In genomic region chr16:67593701-67594100, GRCh38 we compare ENCODE assay signal across 18 cellular contexts. TPM values are rescaled to one million over a fixed set of nuclear protein-coding genes. Genes with fewer than 3 reads are reported as not detected.
DNase-seq lines count a peak whose midpoint lies in the region; ATAC-seq and TF ChIP-seq lines count a peak whose summit lies in the region.
"Had no signal": no experiment of that assay in that cellular context is flagged by ENCODE, and none has a peak within 500 bp of the region (broad histone marks: within the 10 kb centered on the region; RNA-seq: fewer than 3 reads in every experiment).

No MANE protein-coding gene starts in this region.

- H3K9me3 Mint-ChIP-seq in MCF 10A (ENCODE audit: unreplicated experiment) (no peaks in the 10 kb centered on the region), progenitor cell of endocrine pancreas (ENCODE audit: low read depth) (no peaks in the 10 kb centered on the region)

- TF ChIP-seq CTCF in MCF 10A (IDR thresholded peaks at IDR 0.05; ENCODE audit: unreplicated experiment) (no peak), breast epithelium (IDR thresholded peaks at IDR 0.05) (no peak), RWPE2 (IDR thresholded peaks at IDR 0.05; ENCODE audit: poor library complexity, severe bottlenecking) (no peak), progenitor cell of endocrine pancreas (IDR thresholded peaks at IDR 0.05; ENCODE audit: unreplicated experiment) (no peak), sigmoid colon (IDR thresholded peaks at IDR 0.05) (no peak)

- peaks cover 28% of the 10 kb centered on the region for H3K4me1 Mint-ChIP-seq in MCF 10A (ENCODE audit: insufficient read depth, unreplicated experiment)
- peaks cover 6% of the 10 kb centered on the region for H3K4me1 Mint-ChIP-seq in progenitor cell of endocrine pancreas (ENCODE audit: low read depth)

- CTCF ChIA-PET in MCF 10A (lab: Yijun Ruan, JAX), result no interaction called here

- H3K27me3 Mint-ChIP-seq in MCF 10A (ENCODE audit: insufficient read depth, unreplicated experiment) (no peaks in the 10 kb centered on the region), progenitor cell of endocrine pancreas (no peaks in the 10 kb centered on the region)

- no peak for DNase-seq in MCF 10A (ENCODE audit: unreplicated experiment)
- no peak for DNase-seq in breast epithelium (ENCODE audit: low spot score in 2 of 2)
- DNase-seq in RWPE2 (ENCODE audit: low spot score), result no peak
- DNase-seq in progenitor cell of endocrine pancreas (ENCODE audit: low spot score, unreplicated experiment), result no peak
- DNase-seq in sigmoid colon, result no peak
- no peak for DNase-seq in activated CD8-positive, alpha-beta memory T cell treated with anti-CD3 and anti-CD28 coated beads, Interleukin-2, amount 50 U/mL, for 4 hours
- DNase-seq: ACHN; DMS 273 treated with DMSO at 0.1 percent for 48 hours; NCI-H1436 treated with DMSO at 0.1 percent for 48 hours; NCI-H2081 treated with DMSO at 0.1 percent for 48 hours; NCI-H226; NCI-H526 treated with DMSO at 0.1 percent for 48 hours; NK-92 treated with Interleukin-12 subunit alpha and Interleukin-12 subunit beta, amount 100 ng/mL, for 24 hours; OCI-M1; RPMI8226; SJCRH30 had no signal

- H3K4me3 Mint-ChIP-seq in MCF 10A (ENCODE audit: unreplicated experiment) (no peak overlapping the region), progenitor cell of endocrine pancreas (ENCODE audit: low read depth) (no peak overlapping the region)

- no peaks in the 10 kb centered on the region for H3K9me3 ChIP-seq in breast epithelium
- no peaks in the 10 kb centered on the region for H3K9me3 ChIP-seq in RWPE2 (ENCODE audit: severe bottlenecking)
- no peaks in the 10 kb centered on the region for H3K9me3 ChIP-seq in iPS-18a (ENCODE audit: control insufficient read depth, low read depth, low read length)
- no peaks in the 10 kb centered on the region for H3K9me3 ChIP-seq in sigmoid colon
- H3K9me3 ChIP-seq: HAP-1, SJCRH30 had no signal

- TF ChIP-seq POLR2A in breast epithelium (IDR thresholded peaks at IDR 0.05) (no peak), sigmoid colon (IDR thresholded peaks at IDR 0.05) (no peak)

- H3K27ac ChIP-seq in breast epithelium (no peak overlapping the region), RWPE2 (ENCODE audit: poor library complexity, severe bottlenecking) (peak overlapping the region; percentile 52), iPS-18a (ENCODE audit: low read length) (peak overlapping the region; percentile 51), sigmoid colon (no peak overlapping the region)
- H3K27ac ChIP-seq: SJCRH30 had no signal

- POLR2A ChIA-PET in MCF 10A (lab: Yijun Ruan, JAX), result interaction anchor here (0.6 to 2.1 kb wide), 3 partner anchors 16 to 150 kb away, joined by 3 to 9 read pairs (median 4); no protein-coding TSS in a partner anchor

- H3K36me3 Mint-ChIP-seq in MCF 10A (ENCODE audit: insufficient read depth, unreplicated experiment), result peaks cover 19% of the 10 kb centered on the region
- H3K36me3 Mint-ChIP-seq in progenitor cell of endocrine pancreas (ENCODE audit: insufficient read depth), result peaks cover 6% of the 10 kb centered on the region

- no peaks in the 10 kb centered on the region for H3K4me1 ChIP-seq in breast epithelium
- peaks cover 13% of the 10 kb centered on the region for H3K4me1 ChIP-seq in RWPE2 (ENCODE audit: insufficient read depth, poor library complexity, severe bottlenecking)
- peaks cover 28% of the 10 kb centered on the region for H3K4me1 ChIP-seq in iPS-18a (ENCODE audit: control insufficient read depth, low read depth, low read length)
- peaks cover 0 to 6% (median 2%) of the 10 kb centered on the region in 4 donors for H3K4me1 ChIP-seq in sigmoid colon
- H3K4me1 ChIP-seq: SJCRH30 had no signal

- ATAC-seq in RWPE2 (ENCODE audit: low read depth), result no peak

- H3K27me3 ChIP-seq in breast epithelium (no peaks in the 10 kb centered on the region), RWPE2 (ENCODE audit: insufficient read depth, poor library complexity, severe bottlenecking) (no peaks in the 10 kb centered on the region), iPS-18a (ENCODE audit: control insufficient read depth, insufficient read depth, low read length) (no peaks in the 10 kb centered on the region), sigmoid colon (no peaks in the 10 kb centered on the region)
- H3K27me3 ChIP-seq: SJCRH30 had no signal

- H3K27ac Mint-ChIP-seq in MCF 10A (ENCODE audit: low read depth, unreplicated experiment) (peak overlapping the region; percentile 51), progenitor cell of endocrine pancreas (no peak overlapping the region)

- no peak for TF ChIP-seq EP300 in sigmoid colon (IDR thresholded peaks at IDR 0.05)

- intact Hi-C loops in MCF 10A (cut with micrococcal nuclease) (no loop called here), breast epithelium (cut with DNase I; ENCODE audit: low total_unique reads) (no loop called here), sigmoid colon (cut with DNase I) (no loop called here)

- H3K4me3 ChIP-seq in breast epithelium (no peak overlapping the region), RWPE2 (ENCODE audit: severe bottlenecking) (no peak overlapping the region), iPS-18a (ENCODE audit: low read length) (peak overlapping the region; percentile 26), sigmoid colon (no peak overlapping the region)
- H3K4me3 ChIP-seq: HAP-1, SJCRH30 had no signal

- no TSS peak for BruUV-seq in MCF 10A (replicated peaks; lab: Mats Ljungman, UMichigan)

- H3K9ac ChIP-seq in iPS-18a (ENCODE audit: low read length), result no peak overlapping the region

- no peaks in the 10 kb centered on the region for H3K36me3 ChIP-seq in breast epithelium
- H3K36me3 ChIP-seq in RWPE2 (ENCODE audit: low read depth), result peaks cover 15% of the 10 kb centered on the region
- no peaks in the 10 kb centered on the region for H3K36me3 ChIP-seq in iPS-18a (ENCODE audit: control insufficient read depth, low read depth, low read length)
- peaks cover 0 to 4% (median 0%) of the 10 kb centered on the region in 4 donors for H3K36me3 ChIP-seq in sigmoid colon
- H3K36me3 ChIP-seq: HAP-1, SJCRH30 had no signal

RNA-seq across cellular contexts. Expression of gene CTCF, which starts 31.4 kb away (rescaled TPM):
- 29.7 and 40.6 TPM in 2 replicates for total RNA-seq in MCF 10A (2022)
- total RNA-seq in breast epithelium, result 10 to 100 TPM; 27.8 to 51.7 (median 38.0) TPM
- total RNA-seq in progenitor cell of endocrine pancreas, result 67.8 and 69.8 TPM in 2 replicates
- total RNA-seq in sigmoid colon, result 10 to 100 TPM; 29.2 to 45.7 (median 35.8) TPM
- polyA plus RNA-seq in sigmoid colon, result 10 to 100 TPM; 25.8 to 28.8 (median 27.5) TPM

RNA-seq across cellular contexts. Expression of gene CARMIL2, which starts 51.2 kb away (rescaled TPM):
- total RNA-seq in MCF 10A (2022), result 1.6 and 1.9 TPM in 2 replicates
- total RNA-seq in breast epithelium, result 1 to 10 TPM in 2 of 3 donors, under 1 TPM in 1; 0.96 to 2.3 (median 1.6) TPM
- 11.8 and 14.2 TPM in 2 replicates for total RNA-seq in progenitor cell of endocrine pancreas
- 1 to 10 TPM in 1 of 4 donors, under 1 TPM in 3; 0.36 to 1.5 (median 0.75) TPM for total RNA-seq in sigmoid colon
- 10 to 100 TPM in 1 of 3 donors, under 1 TPM in 1, not detected in 1; 0.23 to 20.7 TPM for polyA plus RNA-seq in sigmoid colon

Comparison
In these comparisons a context has a peak if more than half of its experiments do, and no peak if none do; other contexts are left out.
1. H3K27ac ChIP-seq: peak in RWPE2 (single experiment) and iPS-18a (single experiment); none in breast epithelium (0 of 2) and sigmoid colon (0 of 4).